In the genomic region with DNA sequence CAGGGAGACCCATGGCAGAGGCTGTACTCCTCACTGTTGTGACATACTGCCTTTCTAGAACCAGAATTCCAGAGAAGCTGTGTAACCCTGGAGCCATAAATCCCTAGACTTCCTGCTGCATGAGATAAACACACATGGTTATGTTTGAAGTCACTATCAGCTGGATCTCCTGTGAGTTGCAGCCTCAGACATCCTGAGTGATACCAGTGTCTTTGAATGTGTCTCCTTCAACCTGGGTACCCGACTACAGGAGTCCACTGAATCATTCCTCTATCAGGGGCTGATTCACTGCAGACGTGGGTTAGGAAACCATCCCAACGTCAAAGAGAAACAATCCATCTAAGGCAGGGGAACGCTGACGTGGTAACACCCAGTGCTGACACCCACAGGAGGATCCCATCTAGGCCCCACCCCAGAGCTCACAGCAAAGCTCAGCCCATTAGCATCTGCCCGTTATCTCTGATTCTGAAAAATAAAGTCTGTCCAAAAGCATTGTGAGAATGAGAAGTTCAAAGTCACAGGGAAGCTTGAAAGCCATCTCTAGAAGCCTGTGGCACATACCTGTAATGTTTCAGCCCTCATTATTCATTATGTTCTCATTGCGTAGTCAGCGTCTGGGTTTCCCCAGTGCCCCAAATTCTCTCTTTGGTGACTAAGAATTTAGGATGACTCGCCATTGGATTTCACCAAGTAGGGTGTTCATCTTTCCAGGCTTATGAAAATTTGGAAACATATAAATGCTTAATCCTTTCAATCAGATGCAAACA, we compare ENCODE assay signal across 8 cellular contexts. TPM values are rescaled to one million over a fixed set of nuclear protein-coding genes. Genes with fewer than 3 reads are reported as not detected.
A peak's percentile ranks its signal among the peaks of the same experiment; 100 is the strongest.
DNase-seq lines count a peak whose midpoint lies in the region; ATAC-seq lines count a peak whose summit lies in the region.

No MANE protein-coding gene starts in this region.

- H3K4me1 Mint-ChIP-seq in activated T-cell treated with anti-CD3 and anti-CD28 coated beads, Interleukin-2, amount 50 U/mL, for 72 hours (ENCODE audit: low read depth), result peaks cover 22% of the 10 kb centered on the region

- peaks cover 0 to 2% of the 10 kb centered on the region in 2 donors for H3K9me3 Mint-ChIP-seq in activated T-cell treated with anti-CD3 and anti-CD28 coated beads, Interleukin-2, amount 50 U/mL, for 72 hours

- H3K4me3 Mint-ChIP-seq in activated T-cell treated with anti-CD3 and anti-CD28 coated beads, Interleukin-2, amount 50 U/mL, for 72 hours, result peak overlapping the region in 1 of 2 donors; percentile 9

- ATAC-seq in activated T-cell treated with anti-CD3 and anti-CD28 coated beads, Interleukin-2, amount 50 U/mL, for 72 hours (replicated peaks in 1 of 2), result peak; percentile 85 to 87
- no peak for ATAC-seq in GM21723 (IDR thresholded peaks at IDR 0.05; ENCODE audit: unreplicated experiment)

- no peaks in the 10 kb centered on the region for H3K27me3 Mint-ChIP-seq in activated T-cell treated with anti-CD3 and anti-CD28 coated beads, Interleukin-2, amount 50 U/mL, for 72 hours (ENCODE audit: low read depth)

- peak overlapping the region; percentile 39 for H3K27ac Mint-ChIP-seq in activated T-cell treated with anti-CD3 and anti-CD28 coated beads, Interleukin-2, amount 50 U/mL, for 72 hours

- no peaks in the 10 kb centered on the region for H3K36me3 Mint-ChIP-seq in activated T-cell treated with anti-CD3 and anti-CD28 coated beads, Interleukin-2, amount 50 U/mL, for 72 hours (ENCODE audit: insufficient read depth in 2 of 2)

- DNase-seq in A172 (ENCODE audit: low spot score) (peak; percentile 96), H4 (ENCODE audit: low spot score) (peak; percentile 81), islet precursor cell (peak; percentile 97), DMS114 treated with DMSO at 0.1 percent for 48 hours (lab: John Stamatoyannopoulos, UW; ENCODE audit: unreplicated experiment) (no peak), iPS-NIHi7 (ENCODE audit: extremely low spot score) (no peak)
- DNase-seq in activated T-cell treated with anti-CD3 and anti-CD28 coated beads, Interleukin-2, amount 50 U/mL, for 72 hours, result peak; percentile 28 to 33
- no peak for DNase-seq in activated CD8-positive, alpha-beta memory T cell treated with anti-CD3 and anti-CD28 coated beads, Interleukin-2, amount 50 U/mL, for 4 hours

RNA-seq across cellular contexts. Expression of gene BASP1, which starts 36.3 kb away (rescaled TPM):
- 49.2 and 72.9 TPM in 2 replicates for total RNA-seq in A172 (2014; rRNA removed; shearing (Covaris generic))
- 117 and 142 TPM in 2 replicates for total RNA-seq in H4 (2014; rRNA removed; shearing (Covaris generic))
- total RNA-seq in activated T-cell treated with anti-CD3 and anti-CD28 coated beads, Interleukin-2, amount 50 U/mL, for 72 hours, result 1 to 10 TPM; 1.2 to 1.8 TPM

Comparison
In these comparisons a context has a peak if more than half of its experiments do, and no peak if none do; other contexts are left out.
1. DNase-seq: peak in A172 (single experiment), H4 (single experiment), activated T-cell treated with anti-CD3 and anti-CD28 coated beads, Interleukin-2, amount 50 U/mL, for 72 hours (2 of 2) and islet precursor cell (single experiment); none in activated CD8-positive, alpha-beta memory T cell treated with anti-CD3 and anti-CD28 coated beads, Interleukin-2, amount 50 U/mL, for 4 hours (single experiment), DMS114 treated with DMSO at 0.1 percent for 48 hours (single experiment) and iPS-NIHi7 (single experiment).
2. RNA of gene BASP1, which starts 36.3 kb away (total RNA-seq): 117 to 142 TPM in H4 and 49.2 to 72.9 TPM in A172; 1.2 to 1.8 TPM in activated T-cell treated with anti-CD3 and anti-CD28 coated beads, Interleukin-2, amount 50 U/mL, for 72 hours; every median in the first group is over 10 times any median in the second.